ENCODE assay signal across 8 cellular contexts in the genomic region with DNA sequence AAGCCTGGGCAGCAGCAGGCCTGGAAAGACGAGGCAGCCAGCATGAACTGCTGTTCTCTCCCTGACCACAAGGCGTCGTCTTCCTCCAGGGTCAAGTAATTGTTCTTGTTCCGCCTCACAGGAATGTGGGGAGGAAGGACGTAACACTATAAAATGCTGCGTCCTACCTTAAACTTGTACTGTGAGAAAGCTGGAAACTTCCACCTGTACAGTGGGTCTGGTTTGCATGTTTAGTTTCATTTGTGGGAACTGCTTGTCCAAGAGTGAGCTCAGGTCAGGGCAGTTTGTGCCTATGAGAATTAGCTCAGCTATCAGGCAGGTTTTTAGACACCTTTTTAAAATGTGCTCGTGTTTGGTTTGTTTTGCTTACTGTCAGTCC. TPM values are rescaled to one million over a fixed set of nuclear protein-coding genes. Genes with fewer than 3 reads are reported as not detected.
DNase-seq lines count a peak whose midpoint lies in the region; ATAC-seq and TF ChIP-seq lines count a peak whose summit lies in the region.

No MANE protein-coding gene starts in this region.

- no peaks in the 10 kb centered on the region for H3K9me3 ChIP-seq in heart left ventricle
- H3K9me3 ChIP-seq in psoas muscle: no peaks in the 10 kb centered on the region

- 27 to 49% (median 40%) methylated on average over 7 of the region's 7 CpGs for WGBS in heart left ventricle, 4 donors
- 33 to 48% (median 42%) methylated on average over 7 of the region's 7 CpGs for WGBS in psoas muscle, 3 donors

- H3K27ac ChIP-seq in heart left ventricle (no peak overlapping the region), psoas muscle (no peak overlapping the region)

- intact Hi-C loops in Right ventricle myocardium inferior (cut with DNase I): loop anchor here (10.0 kb wide), 3 partner anchors 91 to 321 kb away; no protein-coding TSS in a partner anchor
- intact Hi-C loops in cardiac septum (cut with DNase I): no loop called here
- intact Hi-C loops in heart left ventricle (cut with DNase I): loop anchor here in 6 of 10 donors (2.0 to 10.0 kb wide), 5 partner anchors 59 to 311 kb away; a partner anchor contains a TSS
- intact Hi-C loops in psoas muscle (cut with DNase I): no loop called here

- DNase-seq in Right ventricle myocardium inferior (ENCODE audit: missing footprints): no peak
- DNase-seq in cardiac septum (ENCODE audit: low spot score): no peak
- DNase-seq in H7: peak; percentile 50
- peak; percentile 13 for DNase-seq in M059J (ENCODE audit: low read depth)
- DNase-seq in activated CD8-positive, alpha-beta memory T cell treated with anti-CD3 and anti-CD28 coated beads, Interleukin-2, amount 50 U/mL, for 48 hours: peak; percentile 65
- peak; percentile 25 to 68 (median 46) for DNase-seq in heart left ventricle
- no peak for DNase-seq in psoas muscle

- ATAC-seq in Right ventricle myocardium inferior (peak; percentile 70), heart left ventricle (peak in 3 of 4 donors; percentile 50 to 61 (median 60)), psoas muscle (peak in 1 of 4 donors; percentile 55), HG02642 (IDR thresholded peaks at IDR 0.05; ENCODE audit: poor library complexity, unreplicated experiment) (no peak)

- peaks cover 0 to 16% (median 2%) of the 10 kb centered on the region in 12 donors for H3K4me1 ChIP-seq in heart left ventricle
- H3K4me1 ChIP-seq in psoas muscle: no peaks in the 10 kb centered on the region

- no peak for TF ChIP-seq POLR2A in heart left ventricle (IDR thresholded peaks at IDR 0.05)

- H3K36me3 ChIP-seq in H7 (replicated peaks; ENCODE audit: control insufficient read depth, insufficient read depth, low read length) (peaks cover 9% of the 10 kb centered on the region), heart left ventricle (peaks cover 0 to 58% (median 37%) of the 10 kb centered on the region in 9 donors), psoas muscle (ENCODE audit: insufficient read depth in 1 of 2, low read depth in 1 of 2) (peaks cover 8 to 9% of the 10 kb centered on the region in 2 donors)

- no peak overlapping the region for H3K4me3 ChIP-seq in H7 (ENCODE audit: insufficient read depth, low read depth, low read length)
- peak overlapping the region in 2 of 12 donors; percentile 1 to 34 for H3K4me3 ChIP-seq in heart left ventricle
- H3K4me3 ChIP-seq in psoas muscle: no peak overlapping the region

- TF ChIP-seq CTCF in heart left ventricle (IDR thresholded peaks at IDR 0.05): peak; percentile 53 to 82 (median 70)
- peak; percentile 34 for TF ChIP-seq CTCF in psoas muscle (IDR thresholded peaks at IDR 0.05)

- H3K27me3 ChIP-seq in H7 (ENCODE audit: control insufficient read depth, insufficient read depth, low read length) (no peaks in the 10 kb centered on the region), heart left ventricle (no peaks in the 10 kb centered on the region), psoas muscle (ENCODE audit: insufficient read depth in 3 of 3, low read length in 2 of 3) (no peaks in the 10 kb centered on the region)

RNA-seq across cellular contexts. Expression of a gene that starts 55.2 kb away (rescaled TPM):
- total RNA-seq in Right ventricle myocardium inferior (27.2 TPM), cardiac septum (28.9 TPM), heart left ventricle (10 to 100 TPM; 14.3 to 57.5 (median 24.6) TPM), psoas muscle (10 to 100 TPM in 3 of 4 donors, 1 to 10 TPM in 1; 9.2 to 87.2 (median 23.7) TPM)
- total RNA-seq in H7 (2014; rRNA removed; shearing (Covaris generic)): 25.7 and 26.4 TPM in 2 replicates
- total RNA-seq in M059J (2014; rRNA removed; shearing (Covaris generic)): 47.8 and 49.8 TPM in 2 replicates
- polyA plus RNA-seq in heart left ventricle (10 to 100 TPM in 1 of 2 donors, 1 to 10 TPM in 1; 5.8 to 17.9 TPM), psoas muscle (10 to 100 TPM; 14.3 to 45.7 (median 41.9) TPM)

Comparison
In these comparisons a context has a peak if more than half of its experiments do, and no peak if none do; other contexts are left out.
1. DNase-seq: peak in H7 (single experiment), M059J (single experiment), activated CD8-positive, alpha-beta memory T cell treated with anti-CD3 and anti-CD28 coated beads, Interleukin-2, amount 50 U/mL, for 48 hours (single experiment) and heart left ventricle (5 of 5); none in Right ventricle myocardium inferior (single experiment), cardiac septum (single experiment) and psoas muscle (0 of 2).
2. intact Hi-C loops: an anchor here in Right ventricle myocardium inferior (10.0 kb wide) and heart left ventricle (2.0 to 10.0 kb wide); none called in cardiac septum and psoas muscle.